In genomic region chr14:51451561-51451960, GRCh38 we compare ENCODE assay signal across 1 cellular context.
TF ChIP-seq lines count a peak whose summit lies in the region.

No MANE protein-coding gene starts in this region.

TF ChIP-seq in GM23338, 12 proteins besides CTCF, POLR2A, EP300 and RAD21 (continued from another document):
- TF ChIP-seq ZNF462 (CRISPR knock-in tag; IDR thresholded peaks at IDR 0.05), result no peak
